Comparison of ENCODE assay signal across 18 cellular contexts in the genomic region with DNA sequence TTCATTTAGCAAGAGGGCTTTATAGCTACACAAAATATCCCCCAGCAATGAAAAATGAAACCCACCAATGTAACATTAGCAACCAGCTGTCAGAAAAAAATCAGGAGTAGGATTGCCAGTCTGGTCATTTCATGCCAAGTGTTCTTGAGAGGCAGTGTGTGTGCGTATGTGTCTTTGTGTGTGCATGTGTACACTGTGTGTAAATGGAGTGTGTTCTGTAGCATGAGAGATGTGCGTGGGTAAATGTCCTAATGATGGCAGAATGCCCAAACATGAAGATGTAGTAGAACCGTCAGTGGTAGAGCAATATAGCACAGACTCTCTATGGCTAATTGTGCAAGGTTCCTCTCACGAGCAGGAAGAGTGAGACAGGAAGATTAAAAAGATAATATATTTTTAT.
A peak's percentile ranks its signal among the peaks of the same experiment; 100 is the strongest.
DNase-seq lines count a peak whose midpoint lies in the region; ATAC-seq and TF ChIP-seq lines count a peak whose summit lies in the region.
"Had no signal": no experiment of that assay in that cellular context is flagged by ENCODE, and none has a peak within 500 bp of the region (broad histone marks: within the 10 kb centered on the region; RNA-seq: fewer than 3 reads in every experiment).

No MANE protein-coding gene starts in this region.

- H3K9me3 ChIP-seq in cardiac muscle cell (ENCODE audit: low read depth): no peaks in the 10 kb centered on the region
- no peaks in the 10 kb centered on the region for H3K9me3 ChIP-seq in vagina
- H3K9me3 ChIP-seq: ascending aorta, neutrophil, right lobe of liver had no signal

- TF ChIP-seq CTCF in cardiac muscle cell (IDR thresholded peaks at IDR 0.05; ENCODE audit: low read depth, low read length) (no peak), vagina (IDR thresholded peaks at IDR 0.05) (no peak)

- ATAC-seq in left ventricle myocardium superior: no peak
- ATAC-seq: activated CD8-positive, alpha-beta T cell treated with anti-CD3 and anti-CD28 coated beads, Interleukin-2, amount 10 ng/mL, durations not matched to agents 7 days and 5 days; activated T-helper 17 cell treated with anti-CD3 and anti-CD28 coated beads, Interleukin-2, amount 50 U/mL, for 72 hours had no signal

- intact Hi-C loops in left ventricle myocardium superior (cut with micrococcal nuclease): no loop called here
- intact Hi-C loops in vagina (cut with DNase I): no loop called here

- H3K36me3 ChIP-seq in cardiac muscle cell (no peaks in the 10 kb centered on the region), vagina (no peaks in the 10 kb centered on the region)
- H3K36me3 ChIP-seq: ascending aorta, neutrophil, right lobe of liver had no signal

- H3K4me1 ChIP-seq in cardiac muscle cell (ENCODE audit: low read depth): no peaks in the 10 kb centered on the region
- H3K4me1 ChIP-seq in vagina: no peaks in the 10 kb centered on the region
- H3K4me1 ChIP-seq: ascending aorta had no signal

- no peak for DNase-seq in cardiac muscle cell (ENCODE audit: low read depth in 1 of 2, low spot score in 1 of 2)
- DNase-seq in left ventricle myocardium superior: no peak
- peak; percentile 17 to 22 for DNase-seq in SHP77 (lab: John Stamatoyannopoulos, UW)
- DNase-seq in left kidney (ENCODE audit: low read depth, low spot score): peak; percentile 21
- no peak for DNase-seq in vagina (ENCODE audit: extremely low spot score in 2 of 2)
- no peak for DNase-seq in HPDE6-E6E7 (ENCODE audit: extremely low spot score)
- DNase-seq in iPS-NIHi7 (ENCODE audit: extremely low spot score): no peak
- no peak for DNase-seq in NCI-H774 (lab: John Stamatoyannopoulos, UW)
- DNase-seq: activated CD8-positive, alpha-beta T cell treated with anti-CD3 and anti-CD28 coated beads, Interleukin-2, amount 10 ng/mL, durations not matched to agents 7 days and 5 days; right lobe of liver; stimulated activated CD4-positive, alpha-beta T cell treated with anti-CD3 and anti-CD28 coated beads, Interleukin-4, amount 100 ng/mL, for 1 hour; trophoblast cell had no signal

- peaks cover 40% of the 10 kb centered on the region for H3K27me3 ChIP-seq in cardiac muscle cell
- no peaks in the 10 kb centered on the region for H3K27me3 ChIP-seq in vagina
- H3K27me3 ChIP-seq: ascending aorta had no signal

- TF ChIP-seq POLR2A in vagina (IDR thresholded peaks at IDR 0.05): no peak

- peak overlapping the region; percentile 58 for H3K4me3 ChIP-seq in cardiac muscle cell
- peak overlapping the region; percentile 42 to 77 for H3K4me3 ChIP-seq in vagina
- H3K4me3 ChIP-seq: lung, right lobe of liver had no signal

- H3K27ac ChIP-seq in cardiac muscle cell: no peak overlapping the region
- no peak overlapping the region for H3K27ac ChIP-seq in vagina
- H3K27ac ChIP-seq: ascending aorta, coronary artery, neutrophil, right lobe of liver, VCaP had no signal

Comparison
In these comparisons a context has a peak if more than half of its experiments do, and no peak if none do; other contexts are left out.
1. DNase-seq: peak in SHP77 (2 of 2) and left kidney (single experiment); none in cardiac muscle cell (0 of 2), left ventricle myocardium superior (single experiment), vagina (0 of 2), HPDE6-E6E7 (single experiment), iPS-NIHi7 (single experiment) and NCI-H774 (single experiment).